Comparison of ENCODE assay signal across 16 cellular contexts in the genomic region with DNA sequence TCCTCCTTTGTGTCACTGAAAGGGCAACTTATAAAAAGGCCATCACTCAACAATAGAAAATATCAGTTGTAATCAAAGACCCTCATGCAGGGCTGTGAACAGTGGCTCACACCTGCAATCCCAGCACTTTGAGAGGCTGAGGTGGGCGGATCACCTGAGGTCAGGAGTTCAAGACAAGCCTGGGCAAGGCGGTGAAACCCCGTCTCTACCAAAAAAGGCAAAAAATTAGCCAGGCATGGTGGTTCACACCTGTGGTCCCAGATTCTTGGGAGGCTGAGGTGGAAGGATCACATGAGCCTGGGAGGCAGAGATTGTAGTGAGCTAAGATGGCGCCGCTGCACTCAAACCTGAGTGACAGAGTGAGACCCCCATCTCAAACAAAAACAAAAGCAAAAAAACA.
"Had no signal": no experiment of that assay in that cellular context is flagged by ENCODE, and none has a peak within 500 bp of the region (broad histone marks: within the 10 kb centered on the region; RNA-seq: fewer than 3 reads in every experiment).

No MANE protein-coding gene starts in this region.

- ATAC-seq: effector memory CD8-positive, alpha-beta T cell; gastrocnemius medialis; left lobe of liver; mucosa of descending colon; naive thymus-derived CD8-positive, alpha-beta T cell; psoas muscle; sciatic nerve had no signal

- H3K27ac ChIP-seq: epithelial cell of prostate, esophagus muscularis mucosa, gastrocnemius medialis, neutrophil, psoas muscle, suprapubic skin, tibial artery, upper lobe of left lung, uterus had no signal

- DNase-seq: effector memory CD8-positive, alpha-beta T cell; gastrocnemius medialis; islet precursor cell; mucosa of descending colon; naive thymus-derived CD8-positive, alpha-beta T cell; psoas muscle; stimulated activated naive CD4-positive, alpha-beta T cell treated with Interleukin-2 at 50 U/mL for 16 hours; tibial artery; upper lobe of left lung; uterus had no signal
